In the genomic region with DNA sequence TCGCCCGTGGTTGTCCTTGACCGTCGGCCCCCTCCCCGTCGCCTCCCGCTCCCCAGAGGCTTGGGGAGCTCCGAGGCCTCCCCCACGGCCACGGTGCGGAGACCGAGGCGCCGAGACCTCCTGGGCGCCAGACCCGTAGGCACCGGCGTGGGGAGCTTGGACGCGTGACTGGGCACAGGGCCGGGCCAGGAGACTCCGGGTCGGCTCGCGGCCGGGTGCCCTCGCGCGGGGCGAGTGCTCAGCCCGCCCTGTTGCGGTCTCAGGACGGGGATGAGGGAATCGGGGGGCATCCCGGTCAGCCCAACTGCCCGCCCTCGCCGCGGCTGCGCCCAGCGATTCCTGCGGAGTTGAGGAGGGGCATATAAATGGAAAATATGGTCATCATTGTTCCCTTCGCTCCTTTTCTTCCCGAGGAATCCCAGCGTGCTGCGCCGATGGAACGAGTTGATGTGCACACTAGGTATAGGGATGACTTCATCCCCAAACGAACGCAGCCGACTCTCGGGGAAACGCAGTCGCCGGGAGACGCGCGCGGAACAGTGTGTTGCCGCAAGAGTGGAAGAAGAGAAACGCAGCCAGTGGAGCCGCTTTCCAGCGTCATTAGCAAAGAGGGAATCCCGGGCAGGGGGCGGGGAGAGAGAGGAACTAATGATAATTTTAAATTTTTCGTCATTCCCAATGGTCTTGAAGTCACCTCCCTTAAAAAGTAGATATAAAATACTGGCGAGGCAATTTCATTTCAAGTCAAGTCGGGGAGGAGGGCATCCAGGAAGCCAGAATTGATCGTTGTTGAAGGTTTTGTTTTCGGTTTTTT, we compare ENCODE assay signal across 8 cellular contexts. TPM values are rescaled to one million over a fixed set of nuclear protein-coding genes. Genes with fewer than 3 reads are reported as not detected.
A peak's percentile ranks its signal among the peaks of the same experiment; 100 is the strongest.
DNase-seq lines count a peak whose midpoint lies in the region; ATAC-seq and TF ChIP-seq lines count a peak whose summit lies in the region.

No MANE protein-coding gene starts in this region.

- peak in 1 of 2 donors; percentile 85 for TF ChIP-seq POLR2A in adrenal gland (IDR thresholded peaks at IDR 0.05)
- peak in 1 of 2 donors; percentile 15 for TF ChIP-seq POLR2A in heart left ventricle (IDR thresholded peaks at IDR 0.05)

- H3K27me3 ChIP-seq in adrenal gland (no peaks in the 10 kb centered on the region), heart left ventricle (peaks cover 0 to 6% (median 0%) of the 10 kb centered on the region in 9 donors)

- H3K36me3 ChIP-seq in adrenal gland (replicated peaks in 1 of 2) (no peaks in the 10 kb centered on the region), heart left ventricle (no peaks in the 10 kb centered on the region)

- WGBS in adrenal gland, 4 donors, result 0 to 1% (median 1%) methylated on average over 28 to 70 of the region's 70 CpGs
- WGBS in heart left ventricle, 4 donors, result 2 to 3% (median 2%) methylated on average over 43 to 70 of the region's 70 CpGs

- TF ChIP-seq CTCF in adrenal gland (IDR thresholded peaks at IDR 0.05) (no peak), heart left ventricle (IDR thresholded peaks at IDR 0.05) (no peak), omental fat pad (IDR thresholded peaks at IDR 0.05) (no peak)

- no peaks in the 10 kb centered on the region for H3K9me3 ChIP-seq in adrenal gland (replicated peaks in 1 of 3)
- no peaks in the 10 kb centered on the region for H3K9me3 ChIP-seq in heart left ventricle

- intact Hi-C loops in adrenal gland (cut with DNase I) (loop anchor here (5.0 to 10.0 kb wide), 3 partner anchors 81 to 119 kb away; no protein-coding TSS in a partner anchor), heart left ventricle (cut with DNase I) (loop anchor here (2.0 to 10.0 kb wide), 18 partner anchors 41 to 179 kb away; partner anchors contain the start of gene SRP9 (in 1 of the 10))

- H3K27ac ChIP-seq in adrenal gland, result peak overlapping the region; percentile 94 to 97 (median 95)
- H3K27ac ChIP-seq in heart left ventricle, result peak overlapping the region; percentile 92 to 100 (median 96)

- DNase-seq in ELF-1 (ENCODE audit: low read depth, low spot score), result peak; percentile 76
- DNase-seq in NCI-H748 treated with DMSO at 0.1 percent for 48 hours (lab: John Stamatoyannopoulos, UW), result peak; percentile 31
- DNase-seq in adrenal gland, result peak; percentile 66 to 87 (median 78)
- DNase-seq in heart left ventricle, result peak; percentile 73 to 80 (median 77)
- peak; percentile 62 for DNase-seq in omental fat pad (ENCODE audit: low spot score)
- no peak for DNase-seq in mesenteric fat pad (ENCODE audit: low spot score)

- ATAC-seq in HG02798 (IDR thresholded peaks at IDR 0.05; ENCODE audit: poor library complexity, unreplicated experiment) (peak; percentile 28), heart left ventricle (peak; percentile 16 to 65 (median 52)), omental fat pad (ENCODE audit: low FRiP score) (peak; percentile 64), GM21786 (IDR thresholded peaks at IDR 0.05; ENCODE audit: unreplicated experiment) (no peak)

- H3K4me3 ChIP-seq in adrenal gland (peak overlapping the region in 3 of 4 donors; percentile 21 to 93 (median 84)), heart left ventricle (peak overlapping the region; percentile 80 to 99 (median 92))

- H3K4me1 ChIP-seq in adrenal gland (replicated peaks in 1 of 2) (peaks cover 9 to 43% of the 10 kb centered on the region in 2 donors), heart left ventricle (peaks cover 0 to 61% (median 29%) of the 10 kb centered on the region in 12 donors)

RNA-seq across cellular contexts. Expression of gene ENAH, which starts 0.7 kb away (rescaled TPM):
- total RNA-seq in adrenal gland, result 100 to 1,000 TPM in 4 of 8 donors, 10 to 100 TPM in 4; 36.7 to 130 (median 81.8) TPM
- 100 to 1,000 TPM in 1 of 3 donors, 10 to 100 TPM in 2; 10.0 to 142 (median 51.8) TPM for polyA plus RNA-seq in adrenal gland
- total RNA-seq in heart left ventricle, result 100 to 1,000 TPM in 4 of 9 donors, 10 to 100 TPM in 5; 54.3 to 183 (median 97.6) TPM
- polyA plus RNA-seq in heart left ventricle, result 10 to 100 TPM; 17.0 to 41.5 TPM
- 10 to 100 TPM; 18.7 to 60.7 (median 30.5) TPM for total RNA-seq in omental fat pad
- 51.9 TPM for total RNA-seq in mesenteric fat pad
